ENCODE assay signal across 22 cellular contexts in the genomic region with DNA sequence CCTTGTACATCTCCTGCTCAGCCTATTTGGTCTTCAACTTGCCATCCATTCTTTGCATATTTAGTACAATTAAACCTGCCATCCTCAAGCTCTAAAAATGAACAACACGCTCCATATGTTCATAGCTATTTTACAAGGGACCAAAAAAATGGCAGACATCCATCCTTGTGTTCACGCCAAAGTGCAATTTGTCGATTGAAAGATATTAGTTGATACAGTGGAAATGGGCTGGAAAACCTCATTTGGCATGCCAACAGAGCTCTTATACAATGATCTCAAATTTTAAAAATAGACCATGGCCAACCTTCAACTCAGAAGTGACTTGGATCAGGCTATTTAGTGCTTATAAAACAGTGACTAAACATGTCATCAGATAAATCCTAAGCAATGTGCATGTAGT.
"Had no signal": no experiment of that assay in that cellular context is flagged by ENCODE, and none has a peak within 500 bp of the region (broad histone marks: within the 10 kb centered on the region; RNA-seq: fewer than 3 reads in every experiment).

No MANE protein-coding gene starts in this region.

- H3K4me3 ChIP-seq: MG63 had no signal

- DNase-seq: IMR-90; Karpas-422; KG1; MG63; NCI-H1092; NCI-H1105 treated with DMSO at 0.1 percent for 48 hours; NCI-H1417 treated with DMSO at 0.1 percent for 48 hours; NCI-H146; NCI-H187 treated with DMSO at 0.1 percent for 48 hours; NCI-H2029 treated with DMSO at 0.1 percent for 48 hours; NCI-H2171 treated with DMSO at 0.1 percent for 48 hours; NCI-H345; NCI-H510A; NCI-H524 treated with DMSO at 0.1 percent for 48 hours; NK-92 treated with Interleukin-12 subunit alpha and Interleukin-12 subunit beta, amount 100 ng/mL, for 24 hours; PC-3; SHP77; SK-N-SH; T-helper 1 cell had no signal

- H3K36me3 ChIP-seq: MG63 had no signal

- H3K9me3 ChIP-seq: MG63, SK-N-SH had no signal

- H3K27ac ChIP-seq: RWPE1 had no signal

- ATAC-seq: HepG2, Panc1, PC-3 had no signal
